8 cellular contexts compared by ENCODE assay signal in genomic region chr15:51971353-51972133, GRCh38. TPM values are rescaled to one million over a fixed set of nuclear protein-coding genes. Genes with fewer than 3 reads are reported as not detected.
A peak's percentile ranks its signal among the peaks of the same experiment; 100 is the strongest.
DNase-seq lines count a peak whose midpoint lies in the region; ATAC-seq, FAIRE-seq and TF ChIP-seq lines count a peak whose summit lies in the region.

LEO1 (minus strand) TSS chr15:51971778; CDS start chr15:51971745, 33 bp downstream.

- WGBS in psoas muscle, 3 donors = 0 to 1% (median 0%) methylated on average over 59 of the region's 59 CpGs

- intact Hi-C loops in left ventricle myocardium superior (cut with micrococcal nuclease) = no loop called here
- intact Hi-C loops in psoas muscle (cut with DNase I) = loop anchor here in 1 of 2 donors (5.0 kb wide), 2 partner anchors 106 to 166 kb away; no protein-coding TSS in a partner anchor

- H3K27ac ChIP-seq in psoas muscle = peak within 1 kb of the TSS; percentile 94

- peak; percentile 87 for ATAC-seq in HG02870 (IDR thresholded peaks at IDR 0.05; ENCODE audit: unreplicated experiment)
- ATAC-seq in left ventricle myocardium superior = peak; percentile 98
- ATAC-seq in psoas muscle = peak; percentile 96 to 98 (median 98)

- H3K9me3 ChIP-seq in psoas muscle = peaks cover 13% of the 10 kb centered on the region

- in situ Hi-C loops in GM13976 (cut with MboI; ENCODE audit: low sequenced_read_pairs, unreplicated experiment) = loop anchor here (10.0 kb wide), 1 partner anchor 253 kb away; no protein-coding TSS in a partner anchor

- peak; percentile 61 for FAIRE-seq in urothelium cell line (lab: Jason Lieb, UNC)

- DNase-seq in GM13976 (ENCODE audit: low spot score) (peak; percentile 96), NCI-H146 (lab: John Stamatoyannopoulos, UW) (peak; percentile 95), T-helper 1 cell (peak; percentile 78 to 96 (median 88)), amniotic epithelial cell (ENCODE audit: low read depth) (peak; percentile 99), left ventricle myocardium superior (peak; percentile 88), psoas muscle (peak; percentile 87 to 92), urothelium cell line (ENCODE audit: low spot score) (peak; percentile 93)

- peaks cover 11% of the 10 kb centered on the region for H3K4me1 ChIP-seq in psoas muscle

- no peaks in the 10 kb centered on the region for H3K27me3 ChIP-seq in psoas muscle (ENCODE audit: insufficient read depth in 3 of 3, low read length in 2 of 3)

- peak; percentile 44 for TF ChIP-seq CTCF in GM13976 (IDR thresholded peaks at IDR 0.05; ENCODE audit: borderline replicate concordance, control extremely low read depth, extremely low read depth, insufficient read depth, missing control alignments)
- TF ChIP-seq CTCF in psoas muscle (IDR thresholded peaks at IDR 0.05) = peak; percentile 45

- H3K36me3 ChIP-seq in psoas muscle (ENCODE audit: insufficient read depth in 1 of 2, low read depth in 1 of 2) = peaks cover 0 to 6% of the 10 kb centered on the region in 2 donors

- H3K4me3 ChIP-seq in psoas muscle = peak within 1 kb of the TSS; percentile 100

RNA-seq across cellular contexts. Expression of gene LEO1, which starts in this region (rescaled TPM):
- total RNA-seq in left ventricle myocardium superior (9.0 TPM), psoas muscle (10 to 100 TPM in 1 of 4 donors, 1 to 10 TPM in 3; 6.2 to 10.2 (median 7.1) TPM)
- polyA plus RNA-seq in psoas muscle = 10 to 100 TPM in 2 of 3 donors, 1 to 10 TPM in 1; 7.1 to 18.6 (median 16.3) TPM

Comparison
In these comparisons a context has a peak if more than half of its experiments do, and no peak if none do; other contexts are left out.
1. Peak in every context shown above with its lines: DNase-seq, ATAC-seq, H3K4me3 ChIP-seq and H3K27ac ChIP-seq.